Comparison of ENCODE assay signal across 1 cellular context in the genomic region with DNA sequence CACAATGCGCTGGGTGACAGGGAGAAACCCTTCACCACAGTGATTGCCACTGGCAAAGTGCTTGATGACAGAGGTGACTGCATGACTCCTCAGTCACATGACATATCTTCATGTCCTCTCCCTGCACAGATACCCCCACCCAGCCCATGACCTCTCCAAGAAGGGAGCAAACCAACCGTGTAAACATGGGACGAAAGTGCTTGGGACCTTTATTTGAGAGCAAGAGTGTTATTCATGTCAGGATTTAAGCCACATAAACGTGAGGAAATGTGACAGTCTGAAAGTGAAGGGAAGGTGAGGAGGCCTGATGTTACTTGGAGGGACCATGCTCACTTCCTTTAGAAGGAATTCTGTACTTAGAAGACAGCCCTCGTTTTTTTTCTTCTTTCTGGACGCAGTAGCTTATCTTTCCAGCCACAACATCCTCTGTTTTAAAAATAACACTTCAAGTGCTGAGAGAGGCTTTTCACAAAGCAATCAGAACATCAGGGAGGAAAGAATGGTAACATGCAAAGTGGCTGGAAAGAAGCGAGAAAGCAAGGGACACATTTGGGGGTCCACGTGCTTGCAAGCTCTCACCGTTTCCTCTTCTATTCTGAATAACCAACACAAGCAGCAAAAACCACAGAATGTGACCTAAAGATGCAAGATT.
TF ChIP-seq lines count a peak whose summit lies in the region.

No MANE protein-coding gene starts in this region.

TF ChIP-seq in GM12878, 131 proteins besides CTCF, POLR2A, EP300 and RAD21:
- TF ChIP-seq JUNB (IDR thresholded peaks at IDR 0.05) (0 out of 2 replicates have a peak, but pooled peaks have one; percentile 17), BHLHE40 (IDR thresholded peaks at IDR 0.05; ENCODE audit: borderline replicate concordance in 1 of 2, low read depth in 2 of 2, low read length in 1 of 2) (peak; percentile 54 to 87; a peak in 3 of 4 replicates), IRF4 (IDR thresholded peaks at IDR 0.05; ENCODE audit: low read depth, low read length) (0 out of 2 replicates have a peak, but pooled peaks have one; percentile 19), CHD2 (IDR thresholded peaks at IDR 0.05; ENCODE audit: borderline replicate concordance, low read depth, low read length) (peak; percentile 11; the same call in 1 of the 2 replicates), RAD51 (IDR thresholded peaks at IDR 0.05) (peak; percentile 87), RUNX3 (IDR thresholded peaks at IDR 0.05; ENCODE audit: low read length) (peak; percentile 83), POU2F2 (IDR thresholded peaks at IDR 0.05; ENCODE audit: borderline replicate concordance, low read depth, low read length) (peak; percentile 59; the same call in 1 of the 3 replicates), SREBF1 (IDR thresholded peaks at IDR 0.05; ENCODE audit: low read length) (no peak), ZNF207 (IDR thresholded peaks at IDR 0.05; ENCODE audit: borderline replicate concordance) (no peak), ZNF384 (IDR thresholded peaks at IDR 0.05; ENCODE audit: borderline replicate concordance, low read depth, low read length) (no peak), HDAC2 (IDR thresholded peaks at IDR 0.05) (no peak), SPI1 (IDR thresholded peaks at IDR 0.05; ENCODE audit: borderline replicate concordance, insufficient read depth, low read depth, low read length) (peak; percentile 33; the same call in 1 of the 2 replicates), RB1 (IDR thresholded peaks at IDR 0.05; ENCODE audit: borderline replicate concordance) (no peak), EGR1 (IDR thresholded peaks at IDR 0.05; ENCODE audit: borderline replicate concordance in 1 of 2, low read depth in 2 of 2, low read length in 2 of 2) (no peak), MEF2B (IDR thresholded peaks at IDR 0.05; ENCODE audit: partially characterized antibody, poor library complexity, severe bottlenecking) (peak; percentile 23), SMC3 (IDR thresholded peaks at IDR 0.05; ENCODE audit: borderline replicate concordance, low read length) (no peak), MYB (IDR thresholded peaks at IDR 0.05; ENCODE audit: borderline replicate concordance, low read depth, low read length) (no peak), SMAD5 (IDR thresholded peaks at IDR 0.05; ENCODE audit: low read depth) (no peak), MXI1 (IDR thresholded peaks at IDR 0.05; ENCODE audit: low read depth, low read length) (peak; percentile 71), ATF7 (IDR thresholded peaks at IDR 0.05; ENCODE audit: low read depth) (0 out of 2 replicates have a peak, but pooled peaks have one; percentile 23), IKZF2 (IDR thresholded peaks at IDR 0.05) (peak; percentile 24 to 58; a peak in 1 of 4 replicates)
- TF ChIP-seq, protein P1, sequence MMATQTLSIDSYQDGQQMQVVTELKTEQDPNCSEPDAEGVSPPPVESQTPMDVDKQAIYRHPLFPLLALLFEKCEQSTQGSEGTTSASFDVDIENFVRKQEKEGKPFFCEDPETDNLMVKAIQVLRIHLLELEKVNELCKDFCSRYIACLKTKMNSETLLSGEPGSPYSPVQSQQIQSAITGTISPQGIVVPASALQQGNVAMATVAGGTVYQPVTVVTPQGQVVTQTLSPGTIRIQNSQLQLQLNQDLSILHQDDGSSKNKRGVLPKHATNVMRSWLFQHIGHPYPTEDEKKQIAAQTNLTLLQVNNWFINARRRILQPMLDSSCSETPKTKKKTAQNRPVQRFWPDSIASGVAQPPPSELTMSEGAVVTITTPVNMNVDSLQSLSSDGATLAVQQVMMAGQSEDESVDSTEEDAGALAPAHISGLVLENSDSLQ (IDR thresholded peaks at IDR 0.05): peak; percentile 29; the same call in 1 of the 2 replicates
- TF ChIP-seq, protein P2, sequence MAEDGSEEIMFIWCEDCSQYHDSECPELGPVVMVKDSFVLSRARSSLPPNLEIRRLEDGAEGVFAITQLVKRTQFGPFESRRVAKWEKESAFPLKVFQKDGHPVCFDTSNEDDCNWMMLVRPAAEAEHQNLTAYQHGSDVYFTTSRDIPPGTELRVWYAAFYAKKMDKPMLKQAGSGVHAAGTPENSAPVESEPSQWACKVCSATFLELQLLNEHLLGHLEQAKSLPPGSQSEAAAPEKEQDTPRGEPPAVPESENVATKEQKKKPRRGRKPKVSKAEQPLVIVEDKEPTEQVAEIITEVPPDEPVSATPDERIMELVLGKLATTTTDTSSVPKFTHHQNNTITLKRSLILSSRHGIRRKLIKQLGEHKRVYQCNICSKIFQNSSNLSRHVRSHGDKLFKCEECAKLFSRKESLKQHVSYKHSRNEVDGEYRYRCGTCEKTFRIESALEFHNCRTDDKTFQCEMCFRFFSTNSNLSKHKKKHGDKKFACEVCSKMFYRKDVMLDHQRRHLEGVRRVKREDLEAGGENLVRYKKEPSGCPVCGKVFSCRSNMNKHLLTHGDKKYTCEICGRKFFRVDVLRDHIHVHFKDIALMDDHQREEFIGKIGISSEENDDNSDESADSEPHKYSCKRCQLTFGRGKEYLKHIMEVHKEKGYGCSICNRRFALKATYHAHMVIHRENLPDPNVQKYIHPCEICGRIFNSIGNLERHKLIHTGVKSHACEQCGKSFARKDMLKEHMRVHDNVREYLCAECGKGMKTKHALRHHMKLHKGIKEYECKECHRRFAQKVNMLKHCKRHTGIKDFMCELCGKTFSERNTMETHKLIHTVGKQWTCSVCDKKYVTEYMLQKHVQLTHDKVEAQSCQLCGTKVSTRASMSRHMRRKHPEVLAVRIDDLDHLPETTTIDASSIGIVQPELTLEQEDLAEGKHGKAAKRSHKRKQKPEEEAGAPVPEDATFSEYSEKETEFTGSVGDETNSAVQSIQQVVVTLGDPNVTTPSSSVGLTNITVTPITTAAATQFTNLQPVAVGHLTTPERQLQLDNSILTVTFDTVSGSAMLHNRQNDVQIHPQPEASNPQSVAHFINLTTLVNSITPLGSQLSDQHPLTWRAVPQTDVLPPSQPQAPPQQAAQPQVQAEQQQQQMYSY (CRISPR knock-in tag; IDR thresholded peaks at IDR 0.05): no peak
- TF ChIP-seq, protein P3, sequence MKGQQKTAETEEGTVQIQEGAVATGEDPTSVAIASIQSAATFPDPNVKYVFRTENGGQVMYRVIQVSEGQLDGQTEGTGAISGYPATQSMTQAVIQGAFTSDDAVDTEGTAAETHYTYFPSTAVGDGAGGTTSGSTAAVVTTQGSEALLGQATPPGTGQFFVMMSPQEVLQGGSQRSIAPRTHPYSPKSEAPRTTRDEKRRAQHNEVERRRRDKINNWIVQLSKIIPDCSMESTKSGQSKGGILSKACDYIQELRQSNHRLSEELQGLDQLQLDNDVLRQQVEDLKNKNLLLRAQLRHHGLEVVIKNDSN (IDR thresholded peaks at IDR 0.05; ENCODE audit: borderline replicate concordance, extremely low read length, insufficient read depth, low read depth, low read length): peak; percentile 35
- TF ChIP-seq, protein P4, sequence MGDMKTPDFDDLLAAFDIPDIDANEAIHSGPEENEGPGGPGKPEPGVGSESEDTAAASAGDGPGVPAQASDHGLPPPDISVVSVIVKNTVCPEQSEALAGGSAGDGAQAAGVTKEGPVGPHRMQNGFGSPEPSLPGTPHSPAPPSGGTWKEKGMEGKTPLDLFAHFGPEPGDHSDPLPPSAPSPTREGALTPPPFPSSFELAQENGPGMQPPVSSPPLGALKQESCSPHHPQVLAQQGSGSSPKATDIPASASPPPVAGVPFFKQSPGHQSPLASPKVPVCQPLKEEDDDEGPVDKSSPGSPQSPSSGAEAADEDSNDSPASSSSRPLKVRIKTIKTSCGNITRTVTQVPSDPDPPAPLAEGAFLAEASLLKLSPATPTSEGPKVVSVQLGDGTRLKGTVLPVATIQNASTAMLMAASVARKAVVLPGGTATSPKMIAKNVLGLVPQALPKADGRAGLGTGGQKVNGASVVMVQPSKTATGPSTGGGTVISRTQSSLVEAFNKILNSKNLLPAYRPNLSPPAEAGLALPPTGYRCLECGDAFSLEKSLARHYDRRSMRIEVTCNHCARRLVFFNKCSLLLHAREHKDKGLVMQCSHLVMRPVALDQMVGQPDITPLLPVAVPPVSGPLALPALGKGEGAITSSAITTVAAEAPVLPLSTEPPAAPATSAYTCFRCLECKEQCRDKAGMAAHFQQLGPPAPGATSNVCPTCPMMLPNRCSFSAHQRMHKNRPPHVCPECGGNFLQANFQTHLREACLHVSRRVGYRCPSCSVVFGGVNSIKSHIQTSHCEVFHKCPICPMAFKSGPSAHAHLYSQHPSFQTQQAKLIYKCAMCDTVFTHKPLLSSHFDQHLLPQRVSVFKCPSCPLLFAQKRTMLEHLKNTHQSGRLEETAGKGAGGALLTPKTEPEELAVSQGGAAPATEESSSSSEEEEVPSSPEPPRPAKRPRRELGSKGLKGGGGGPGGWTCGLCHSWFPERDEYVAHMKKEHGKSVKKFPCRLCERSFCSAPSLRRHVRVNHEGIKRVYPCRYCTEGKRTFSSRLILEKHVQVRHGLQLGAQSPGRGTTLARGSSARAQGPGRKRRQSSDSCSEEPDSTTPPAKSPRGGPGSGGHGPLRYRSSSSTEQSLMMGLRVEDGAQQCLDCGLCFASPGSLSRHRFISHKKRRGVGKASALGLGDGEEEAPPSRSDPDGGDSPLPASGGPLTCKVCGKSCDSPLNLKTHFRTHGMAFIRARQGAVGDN (IDR thresholded peaks at IDR 0.05): 0 out of 2 replicates have a peak, but pooled peaks have one; percentile 9
- TF ChIP-seq, protein P5, sequence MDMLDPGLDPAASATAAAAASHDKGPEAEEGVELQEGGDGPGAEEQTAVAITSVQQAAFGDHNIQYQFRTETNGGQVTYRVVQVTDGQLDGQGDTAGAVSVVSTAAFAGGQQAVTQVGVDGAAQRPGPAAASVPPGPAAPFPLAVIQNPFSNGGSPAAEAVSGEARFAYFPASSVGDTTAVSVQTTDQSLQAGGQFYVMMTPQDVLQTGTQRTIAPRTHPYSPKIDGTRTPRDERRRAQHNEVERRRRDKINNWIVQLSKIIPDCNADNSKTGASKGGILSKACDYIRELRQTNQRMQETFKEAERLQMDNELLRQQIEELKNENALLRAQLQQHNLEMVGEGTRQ (IDR thresholded peaks at IDR 0.05; ENCODE audit: borderline replicate concordance, low read depth, low read length): peak; percentile 7; the same call in 1 of the 2 replicates
- TF ChIP-seq, protein P6, sequence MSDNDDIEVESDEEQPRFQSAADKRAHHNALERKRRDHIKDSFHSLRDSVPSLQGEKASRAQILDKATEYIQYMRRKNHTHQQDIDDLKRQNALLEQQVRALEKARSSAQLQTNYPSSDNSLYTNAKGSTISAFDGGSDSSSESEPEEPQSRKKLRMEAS (IDR thresholded peaks at IDR 0.05; ENCODE audit: low read depth, low read length): peak; percentile 50; the same call in 1 of the 2 replicates
